ENCODE assay signal across 8 cellular contexts in genomic region chr19:48255376-48256303, GRCh38. TPM values are rescaled to one million over a fixed set of nuclear protein-coding genes. Genes with fewer than 3 reads are reported as not detected.
DNase-seq lines count a peak whose midpoint lies in the region; ATAC-seq and TF ChIP-seq lines count a peak whose summit lies in the region.

A gene with protein sequence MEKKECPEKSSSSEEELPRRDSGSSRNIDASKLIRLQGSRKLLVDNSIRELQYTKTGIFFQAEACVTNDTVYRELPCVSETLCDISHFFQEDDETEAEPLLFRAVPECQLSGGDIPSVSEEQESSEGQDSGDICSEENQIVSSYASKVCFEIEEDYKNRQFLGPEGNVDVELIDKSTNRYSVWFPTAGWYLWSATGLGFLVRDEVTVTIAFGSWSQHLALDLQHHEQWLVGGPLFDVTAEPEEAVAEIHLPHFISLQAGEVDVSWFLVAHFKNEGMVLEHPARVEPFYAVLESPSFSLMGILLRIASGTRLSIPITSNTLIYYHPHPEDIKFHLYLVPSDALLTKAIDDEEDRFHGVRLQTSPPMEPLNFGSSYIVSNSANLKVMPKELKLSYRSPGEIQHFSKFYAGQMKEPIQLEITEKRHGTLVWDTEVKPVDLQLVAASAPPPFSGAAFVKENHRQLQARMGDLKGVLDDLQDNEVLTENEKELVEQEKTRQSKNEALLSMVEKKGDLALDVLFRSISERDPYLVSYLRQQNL (minus strand): TSS chr19:48255912. CDS start chr19:48241020, 14,892 bp downstream.

- H2AK5ac ChIP-seq in trophoblast cell (ENCODE audit: low read length) = no peak within 1 kb of the TSS

- peak within 1 kb of the TSS; percentile 63 for H4K12ac ChIP-seq in trophoblast cell (ENCODE audit: low read depth, low read length)

- H3K27ac ChIP-seq in adrenal gland (peak within 1 kb of the TSS; percentile 90 to 99 (median 91)), heart left ventricle (peak within 1 kb of the TSS; percentile 81 to 99 (median 94)), trophoblast cell (ENCODE audit: low read depth, low read length) (peak within 1 kb of the TSS; percentile 74), tibial nerve (peak within 1 kb of the TSS; percentile 69 to 96 (median 92))

- H2BK12ac ChIP-seq in trophoblast cell (ENCODE audit: low read length) = no peak within 1 kb of the TSS

- peaks cover 4% of the 10 kb centered on the region for H3K79me1 ChIP-seq in trophoblast cell (ENCODE audit: low read length)

- CTCF ChIA-PET in T-cell (lab: Charles Lee) = interaction anchor here in 1 of 2 donors (0.5 to 2.0 kb wide), 7 partner anchors 10 to 190 kb away, joined by 3 to 12 read pairs (median 3); no protein-coding TSS in a partner anchor

- peak within 1 kb of the TSS; percentile 98 to 99 for H3K27ac Mint-ChIP-seq in T-cell

- H3K36me3 ChIP-seq in adrenal gland (replicated peaks in 1 of 2) (no peaks in the 10 kb centered on the region), heart left ventricle (no peaks in the 10 kb centered on the region), trophoblast cell (ENCODE audit: control insufficient read depth in 1 of 2, insufficient read depth in 2 of 2, low read length in 2 of 2) (no peaks in the 10 kb centered on the region), tibial nerve (no peaks in the 10 kb centered on the region)

- peak within 1 kb of the TSS; percentile 26 for H3K18ac ChIP-seq in trophoblast cell (ENCODE audit: low read length)

- peak within 1 kb of the TSS; percentile 47 for H3K14ac ChIP-seq in trophoblast cell (ENCODE audit: low read length)

- ATAC-seq in HG02610 (IDR thresholded peaks at IDR 0.05; ENCODE audit: unreplicated experiment) (peak; percentile 78), T-cell (replicated peaks in 1 of 4) (peak; percentile 85 to 88 (median 87)), heart left ventricle (peak; percentile 94 to 97 (median 96))

- peak within 1 kb of the TSS; percentile 94 to 99 (median 94) for H3K4me3 Mint-ChIP-seq in T-cell

- peaks cover 15% of the 10 kb centered on the region for H3K36me3 Mint-ChIP-seq in T-cell

- DNase-seq in GM04503 (ENCODE audit: low read depth) (peak; percentile 71), NCI-H1436 (lab: John Stamatoyannopoulos, UW) (peak; percentile 85), T-cell (peak; percentile 67 to 87 (median 78)), adrenal gland (peak; percentile 77 to 89 (median 86)), heart left ventricle (peak; percentile 85 to 91 (median 85)), trophoblast cell (peak; percentile 80 to 85), tibial nerve (ENCODE audit: low spot score in 2 of 2) (peak; percentile 35 to 75)

- H3K9me3 ChIP-seq in adrenal gland (replicated peaks in 1 of 3) (no peaks in the 10 kb centered on the region), heart left ventricle (no peaks in the 10 kb centered on the region), trophoblast cell (ENCODE audit: insufficient read depth, low read depth, low read length) (no peaks in the 10 kb centered on the region), tibial nerve (no peaks in the 10 kb centered on the region)

- peak within 1 kb of the TSS; percentile 80 for H4K8ac ChIP-seq in trophoblast cell (ENCODE audit: low read depth, low read length)

- peak in 1 of 2 donors; percentile 77 for TF ChIP-seq EP300 in tibial nerve (IDR thresholded peaks at IDR 0.05)

- H3K9ac ChIP-seq in trophoblast cell (ENCODE audit: low read length) = peak within 1 kb of the TSS; percentile 90

- peak within 1 kb of the TSS; percentile 51 for H3K4me2 ChIP-seq in trophoblast cell (ENCODE audit: low read length)

- H3K4ac ChIP-seq in trophoblast cell (ENCODE audit: low read depth, low read length) = peak within 1 kb of the TSS; percentile 31

- intact Hi-C loops in adrenal gland (cut with DNase I) (no loop called here), heart left ventricle (cut with DNase I) (loop anchor here in 4 of 10 donors (5.0 to 10.0 kb wide), 3 partner anchors 51 to 151 kb away; no protein-coding TSS in a partner anchor)

- POLR2A ChIA-PET in T-cell (lab: Charles Lee) = interaction anchor here in 1 of 2 donors (0.6 to 1.3 kb wide), 3 partner anchors 52 to 316 kb away, joined by 3 to 5 read pairs (median 3); no protein-coding TSS in a partner anchor

- H3K4me3 ChIP-seq in adrenal gland = peak within 1 kb of the TSS; percentile 59 to 99 (median 80)
- peak within 1 kb of the TSS; percentile 22 to 90 (median 68) for H3K4me3 ChIP-seq in heart left ventricle
- H3K4me3 ChIP-seq in trophoblast cell (ENCODE audit: low read depth, low read length) = peak within 1 kb of the TSS; percentile 83
- peak within 1 kb of the TSS; percentile 50 to 77 (median 61) for H3K4me3 ChIP-seq in tibial nerve

- peak within 1 kb of the TSS; percentile 80 for H4K91ac ChIP-seq in trophoblast cell (ENCODE audit: low read depth, low read length)

- H2AFZ ChIP-seq in trophoblast cell (ENCODE audit: insufficient read depth, low read length, poor library complexity) = peak within 1 kb of the TSS; percentile 76

- H3K27me3 ChIP-seq in adrenal gland (no peaks in the 10 kb centered on the region), heart left ventricle (no peaks in the 10 kb centered on the region), trophoblast cell (ENCODE audit: insufficient read depth, low read length) (no peaks in the 10 kb centered on the region), tibial nerve (no peaks in the 10 kb centered on the region)

- WGBS in adrenal gland, 4 donors = 3 to 5% (median 4%) methylated on average over 15 of the region's 15 CpGs
- WGBS in heart left ventricle, 4 donors = 9 to 10% (median 10%) methylated on average over 15 of the region's 15 CpGs
- no CpG with 5 or more reads among the region's 15 CpGs for WGBS in trophoblast cell (ENCODE audit: extremely low coverage, insufficient coverage, insufficient read length)
- WGBS in tibial nerve, 2 donors = 8% methylated on average over 15 of the region's 15 CpGs

- TF ChIP-seq POLR2A in adrenal gland (IDR thresholded peaks at IDR 0.05) (peak; percentile 60 to 70), heart left ventricle (IDR thresholded peaks at IDR 0.05) (peak in 1 of 2 donors; percentile 52), tibial nerve (IDR thresholded peaks at IDR 0.05) (peak in 1 of 2 donors; percentile 46)

- peak within 1 kb of the TSS; percentile 48 for H2BK5ac ChIP-seq in trophoblast cell (ENCODE audit: low read depth, low read length, poor library complexity)

- no peaks in the 10 kb centered on the region for H3K9me3 Mint-ChIP-seq in T-cell

- H2BK120ac ChIP-seq in trophoblast cell (ENCODE audit: insufficient read depth, low read length, poor library complexity) = peak within 1 kb of the TSS; percentile 54

- H3K4me1 ChIP-seq in adrenal gland (replicated peaks in 1 of 2) (peaks cover 13 to 30% of the 10 kb centered on the region in 2 donors), heart left ventricle (peaks cover 0 to 71% (median 23%) of the 10 kb centered on the region in 12 donors), trophoblast cell (ENCODE audit: control insufficient read depth in 1 of 2, insufficient read depth in 2 of 2, low read length in 2 of 2) (peaks cover 0 to 5% of the 10 kb centered on the region in 2 experiments), tibial nerve (peaks cover 0 to 47% (median 12%) of the 10 kb centered on the region in 4 donors)

- TF ChIP-seq CTCF in adrenal gland (IDR thresholded peaks at IDR 0.05) (peak in 3 of 6 experiments; percentile 30 to 42 (median 39)), heart left ventricle (IDR thresholded peaks at IDR 0.05) (peak in 2 of 12 donors; percentile 11 to 27), tibial nerve (IDR thresholded peaks at IDR 0.05) (peak in 2 of 5 experiments; percentile 29 to 36)

- H3K4me1 Mint-ChIP-seq in T-cell = peaks cover 71 to 81% (median 75%) of the 10 kb centered on the region in 3 donors

- H3K79me2 ChIP-seq in trophoblast cell (ENCODE audit: control insufficient read depth, insufficient read depth, low read length, poor library complexity) = peaks cover 2% of the 10 kb centered on the region

- H3K27me3 Mint-ChIP-seq in T-cell = no peaks in the 10 kb centered on the region

- H3K23ac ChIP-seq in trophoblast cell (ENCODE audit: low read length) = no peak within 1 kb of the TSS

RNA-seq across cellular contexts. Expression of the gene that starts here (rescaled TPM):
- total RNA-seq in T-cell (100 to 1,000 TPM; 146 to 224 (median 191) TPM), adrenal gland (10 to 100 TPM; 14.1 to 45.3 (median 32.1) TPM), heart left ventricle (10 to 100 TPM; 18.3 to 49.0 (median 28.8) TPM), tibial nerve (10 to 100 TPM; 33.7 to 54.0 (median 38.8) TPM)
- polyA plus RNA-seq in adrenal gland (10 to 100 TPM; 30.0 to 48.3 (median 33.7) TPM), heart left ventricle (10 to 100 TPM; 22.6 to 23.1 TPM)
- polyA plus RNA-seq in trophoblast cell (2013) = 20.4 and 20.6 TPM in 2 replicates

Comparison
In these comparisons a context has a peak if more than half of its experiments do, and no peak if none do; other contexts are left out.
1. Peak in every context shown above with its lines: DNase-seq, ATAC-seq, H3K4me3 ChIP-seq and H3K27ac ChIP-seq.